Comparison of ENCODE assay signal across 10 cellular contexts in the genomic region with DNA sequence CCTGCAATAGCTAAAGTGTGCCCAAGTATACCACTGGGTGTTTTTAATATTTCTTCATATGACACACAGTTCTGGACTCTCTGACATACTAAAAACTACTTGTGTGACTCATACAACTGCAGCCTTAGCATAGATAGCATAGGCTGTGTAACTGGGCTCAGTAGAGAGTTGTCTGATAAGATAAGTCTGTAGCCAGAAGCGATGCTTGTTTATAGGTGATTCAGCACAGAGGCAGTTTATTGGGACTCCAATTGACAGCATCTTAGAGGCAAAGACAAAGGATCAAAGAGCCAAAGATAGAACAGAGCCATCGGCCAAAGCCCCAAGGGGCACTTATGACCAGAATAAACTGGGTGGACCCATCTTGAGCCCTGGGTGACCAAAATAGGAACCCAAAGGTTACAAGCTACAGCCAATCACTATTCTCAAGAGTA. TPM values are rescaled to one million over a fixed set of nuclear protein-coding genes. Genes with fewer than 3 reads are reported as not detected.
DNase-seq lines count a peak whose midpoint lies in the region; ATAC-seq, FAIRE-seq and TF ChIP-seq lines count a peak whose summit lies in the region.
"Had no signal": no experiment of that assay in that cellular context is flagged by ENCODE, and none has a peak within 500 bp of the region (broad histone marks: within the 10 kb centered on the region; RNA-seq: fewer than 3 reads in every experiment).

No MANE protein-coding gene starts in this region.

- H3K79me2 ChIP-seq in hepatocyte: peaks cover 55% of the 10 kb centered on the region

- no peak for FAIRE-seq in HTR-8/SVneo (lab: Jason Lieb, UNC)

- intact Hi-C loops in adrenal gland (cut with DNase I): no loop called here

- H3K9me2 ChIP-seq in hepatocyte (replicated peaks; ENCODE audit: insufficient read depth): no peaks in the 10 kb centered on the region

- H3K9me3 Mint-ChIP-seq in type B pancreatic cell: peaks cover 6% of the 10 kb centered on the region

- H3K36me3 ChIP-seq in adrenal gland (replicated peaks in 1 of 2) (no peaks in the 10 kb centered on the region), hepatocyte (replicated peaks; ENCODE audit: insufficient read depth, low read depth) (no peaks in the 10 kb centered on the region)

- TF ChIP-seq POLR2A in adrenal gland (IDR thresholded peaks at IDR 0.05): no peak

- no peaks in the 10 kb centered on the region for H3K27me3 Mint-ChIP-seq in type B pancreatic cell

- no peak overlapping the region for H3K4me3 ChIP-seq in adrenal gland
- H3K4me3 ChIP-seq in hepatocyte: no peak overlapping the region

- H3K36me3 Mint-ChIP-seq in type B pancreatic cell: peaks cover 9% of the 10 kb centered on the region

- no peak overlapping the region for H3K27ac Mint-ChIP-seq in type B pancreatic cell

- no peak overlapping the region for H3K4me3 Mint-ChIP-seq in type B pancreatic cell

- no peak overlapping the region for H2AFZ ChIP-seq in hepatocyte

- H3K9me3 ChIP-seq in adrenal gland (replicated peaks in 1 of 3) (no peaks in the 10 kb centered on the region), hepatocyte (ENCODE audit: low read depth) (no peaks in the 10 kb centered on the region)

- ATAC-seq in GM19455 (IDR thresholded peaks at IDR 0.05; ENCODE audit: unreplicated experiment): no peak

- H3K27ac ChIP-seq in adrenal gland: peak overlapping the region in 4 of 5 donors; percentile 24 to 65 (median 42)
- H3K27ac ChIP-seq in hepatocyte: peak overlapping the region; percentile 36

- 27 to 37% (median 34%) methylated on average over 2 of the region's 2 CpGs for WGBS in adrenal gland, 4 donors
- 21% methylated on average over 2 of the region's 2 CpGs for WGBS in hepatocyte (ENCODE audit: low lambda C conversion rate, missing lambda C conversion rate)

- peaks cover 10% of the 10 kb centered on the region for H3K4me1 Mint-ChIP-seq in type B pancreatic cell (ENCODE audit: unreplicated experiment)

- no peak overlapping the region for H3K4me2 ChIP-seq in hepatocyte

- TF ChIP-seq CTCF in adrenal gland (IDR thresholded peaks at IDR 0.05) (no peak), hepatocyte (IDR thresholded peaks at IDR 0.05; ENCODE audit: poor library complexity) (no peak), type B pancreatic cell (conservative IDR thresholded peaks at IDR 0.05) (no peak)

- peaks cover 3% of the 10 kb centered on the region for H4K20me1 ChIP-seq in hepatocyte (ENCODE audit: insufficient read depth, poor library complexity, severe bottlenecking)

- H3K4me1 ChIP-seq in adrenal gland (replicated peaks in 1 of 2) (peaks cover 21 to 59% of the 10 kb centered on the region in 2 donors), hepatocyte (ENCODE audit: insufficient read depth) (no peaks in the 10 kb centered on the region)

- DNase-seq in AG08395 (ENCODE audit: low spot score): peak; percentile 75
- DNase-seq in HTR-8/SVneo (ENCODE audit: insufficient read length, low spot score): peak; percentile 55
- DNase-seq in adrenal gland: peak in 3 of 7 donors; percentile 49 to 59 (median 51)
- peak; percentile 75 for DNase-seq in hepatocyte (ENCODE audit: low spot score)
- no peak for DNase-seq in KBM-7
- no peak for DNase-seq in type B pancreatic cell (ENCODE audit: extremely low spot score, unreplicated experiment)
- DNase-seq in NCI-H2227 treated with DMSO at 0.1 percent for 48 hours (lab: John Stamatoyannopoulos, UW): no peak
- DNase-seq: GF-D8, MV-4-11 had no signal

- in situ Hi-C loops in KBM-7 (cut with MboI; ENCODE audit: low pct_unique_long_range_greater_than_20kb, low sequenced_read_pairs): no loop called here

- H3K27me3 ChIP-seq in adrenal gland: no peaks in the 10 kb centered on the region
- no peaks in the 10 kb centered on the region for H3K27me3 ChIP-seq in hepatocyte

RNA-seq across cellular contexts. Expression of gene AAK1, which starts 42.3 kb away (rescaled TPM):
- total RNA-seq in adrenal gland (100 to 1,000 TPM in 1 of 8 donors, 10 to 100 TPM in 7; 44.1 to 106 (median 80.7) TPM), hepatocyte (23.2 and 30.1 TPM in 2 replicates), type B pancreatic cell (ENCODE audit: low replicate concordance) (45.5 and 50.3 TPM in 2 replicates)
- polyA plus RNA-seq in adrenal gland (10 to 100 TPM; 26.2 to 39.8 (median 37.4) TPM), hepatocyte (30.8 and 44.4 TPM in 2 replicates)

Comparison
In these comparisons a context has a peak if more than half of its experiments do, and no peak if none do; other contexts are left out.
1. DNase-seq: peak in AG08395 (single experiment), HTR-8/SVneo (single experiment) and hepatocyte (single experiment); none in KBM-7 (single experiment), type B pancreatic cell (single experiment) and NCI-H2227 treated with DMSO at 0.1 percent for 48 hours (single experiment).